In genomic region chr5:32444946-32445758, GRCh38 we compare ENCODE assay signal across 8 cellular contexts. TPM values are rescaled to one million over a fixed set of nuclear protein-coding genes. Genes with fewer than 3 reads are reported as not detected.
DNase-seq lines count a peak whose midpoint lies in the region; ATAC-seq, FAIRE-seq and TF ChIP-seq lines count a peak whose summit lies in the region.

No MANE protein-coding gene starts in this region.

- H3K27me3 ChIP-seq in Panc1 (ENCODE audit: control insufficient read depth, insufficient read depth, low read length) (no peaks in the 10 kb centered on the region), pancreas (no peaks in the 10 kb centered on the region)

- H3K9me3 ChIP-seq in Panc1 (ENCODE audit: control insufficient read depth, insufficient read depth, low read depth, low read length) (no peaks in the 10 kb centered on the region), pancreas (no peaks in the 10 kb centered on the region)

- H3K4me3 ChIP-seq in GM12865 (ENCODE audit: low read depth, low read length) (peak overlapping the region; percentile 79), Panc1 (ENCODE audit: low read depth in 2 of 2, low read length in 2 of 2) (peak overlapping the region; percentile 75 to 89), epithelial cell of esophagus (ENCODE audit: low read length) (peak overlapping the region; percentile 70), pancreas (peak overlapping the region; percentile 90 to 93 (median 91))

- WGBS in pancreas, 2 donors: 59 to 63% methylated on average over 21 of the region's 21 CpGs

- DNase-seq in GM12865 (ENCODE audit: low read depth) (no peak), Panc1 (ENCODE audit: low read depth, low spot score) (no peak), epithelial cell of esophagus (ENCODE audit: low read depth) (no peak), pancreas (no peak), GF-D8 (lab: John Stamatoyannopoulos, UW) (no peak), SHP77 (lab: John Stamatoyannopoulos, UW) (no peak)

- TSS peak; percentile 88 for BruUV-seq in Panc1 (replicated peaks; lab: Mats Ljungman, UMichigan)

- no peak for ATAC-seq in Panc1
- ATAC-seq in pancreas: no peak
- no peak for ATAC-seq in HG03095 (IDR thresholded peaks at IDR 0.05; ENCODE audit: unreplicated experiment)
- no peak for ATAC-seq in HG02981 (IDR thresholded peaks at IDR 0.05; ENCODE audit: unreplicated experiment)

- in situ Hi-C loops in Panc1 (cut with HindIII; ENCODE audit: low pct_unique_long_range_greater_than_20kb, low sequenced_read_pairs): no loop called here

- H3K36me3 ChIP-seq in Panc1 (ENCODE audit: control insufficient read depth, insufficient read depth, low read length) (no peaks in the 10 kb centered on the region), pancreas (no peaks in the 10 kb centered on the region)

- POLR2A ChIA-PET in Panc1 (lab: Charles Lee): no interaction called here

- H3K4me1 ChIP-seq in Panc1 (ENCODE audit: control insufficient read depth, insufficient read depth, low read length) (peaks cover 16% of the 10 kb centered on the region), pancreas (peaks cover 0 to 20% (median 15%) of the 10 kb centered on the region in 3 donors)

- peak overlapping the region; percentile 48 for H3K27ac ChIP-seq in Panc1 (ENCODE audit: low read length)
- peak overlapping the region in 2 of 4 donors; percentile 96 to 97 for H3K27ac ChIP-seq in pancreas

- no peak for FAIRE-seq in pancreas (lab: Jason Lieb, UNC)

- CTCF ChIA-PET in Panc1 (lab: Charles Lee): no interaction called here

- intact Hi-C loops in Panc1 (cut with micrococcal nuclease; ENCODE audit: unreplicated experiment) (no loop called here), pancreas (cut with DNase I) (no loop called here)

- TF ChIP-seq CTCF in GM12865 (IDR thresholded peaks at IDR 0.05; ENCODE audit: insufficient read depth, low read depth, low read length, missing control alignments): no peak
- no peak for TF ChIP-seq CTCF in Panc1 (IDR thresholded peaks at IDR 0.05)
- TF ChIP-seq CTCF in epithelial cell of esophagus (IDR thresholded peaks at IDR 0.05; ENCODE audit: insufficient read depth, low read depth, low read length, missing control alignments): no peak
- no peak for TF ChIP-seq CTCF in pancreas (IDR thresholded peaks at IDR 0.05)

RNA-seq across cellular contexts. Expression of gene ZFR, which starts 0.6 kb away (rescaled TPM):
- total RNA-seq in Panc1 (2021; ENCODE audit: unreplicated experiment) (72.7 TPM), pancreas (10 to 100 TPM; 17.4 to 33.4 (median 23.1) TPM)
- polyA plus RNA-seq in Panc1 (2012; ENCODE audit: insufficient read length): 41.3 TPM
- 10 to 100 TPM; 15.7 to 27.2 TPM for polyA plus RNA-seq in pancreas
